In the genomic region with DNA sequence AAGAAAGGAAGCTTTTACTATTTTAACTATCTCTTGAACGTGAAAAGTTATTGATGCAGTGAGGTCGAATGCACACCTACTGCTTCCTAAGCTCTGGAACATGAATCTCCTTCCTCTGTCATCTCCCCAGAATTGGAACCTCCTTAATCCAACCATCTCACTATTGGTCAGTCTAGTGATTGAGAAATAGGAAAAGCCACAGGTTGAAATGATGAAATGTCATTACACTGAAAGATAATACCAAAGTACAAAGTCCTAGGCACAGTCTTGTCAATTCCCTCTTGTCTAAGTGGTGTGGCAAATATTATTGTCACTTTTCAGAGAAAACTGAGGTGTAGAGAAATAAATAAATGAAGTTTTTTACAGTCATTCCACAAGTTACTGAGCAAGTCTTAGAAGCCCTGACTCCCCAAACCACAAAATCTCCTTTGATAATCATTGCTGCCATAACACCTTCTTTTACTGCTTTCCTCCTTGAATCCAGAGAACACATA, we compare ENCODE assay signal across 14 cellular contexts. TPM values are rescaled to one million over a fixed set of nuclear protein-coding genes. Genes with fewer than 3 reads are reported as not detected.
DNase-seq lines count a peak whose midpoint lies in the region; ATAC-seq, FAIRE-seq and TF ChIP-seq lines count a peak whose summit lies in the region.
"Had no signal": no experiment of that assay in that cellular context is flagged by ENCODE, and none has a peak within 500 bp of the region (broad histone marks: within the 10 kb centered on the region; RNA-seq: fewer than 3 reads in every experiment).

No MANE protein-coding gene starts in this region.

- TF ChIP-seq POLR2A in upper lobe of left lung (IDR thresholded peaks at IDR 0.05): no peak

- H3K27ac ChIP-seq in left ventricle myocardium inferior (replicated peaks): peak overlapping the region; percentile 79
- H3K27ac ChIP-seq in upper lobe of left lung: peak overlapping the region in 3 of 4 donors; percentile 75 to 79 (median 78)
- H3K27ac ChIP-seq in CD8-positive, alpha-beta T cell (ENCODE audit: low read depth, low read length): no peak overlapping the region

- DNase-seq in left ventricle myocardium inferior: no peak
- DNase-seq in cardiac septum (ENCODE audit: low spot score): no peak
- peak; percentile 26 for DNase-seq in bronchial epithelial cell (ENCODE audit: low read depth)
- DNase-seq in upper lobe of left lung: no peak
- no peak for DNase-seq in CD8-positive, alpha-beta T cell
- no peak for DNase-seq in NCI-H1930 (lab: John Stamatoyannopoulos, UW)
- DNase-seq: adrenal gland; GOT3; naive thymus-derived CD4-positive, alpha-beta T cell; NCI-H1417; NCI-H526; Right ventricle myocardium superior had no signal

- peaks cover 30% of the 10 kb centered on the region for H3K36me3 ChIP-seq in left ventricle myocardium inferior
- no peaks in the 10 kb centered on the region for H3K36me3 ChIP-seq in bronchial epithelial cell (ENCODE audit: control insufficient read depth, insufficient read depth, low read length)
- peaks cover 7 to 21% (median 16%) of the 10 kb centered on the region in 4 donors for H3K36me3 ChIP-seq in upper lobe of left lung
- no peaks in the 10 kb centered on the region for H3K36me3 ChIP-seq in CD8-positive, alpha-beta T cell (ENCODE audit: insufficient read depth, low read length)

- POLR2A ChIA-PET in CD8-positive, alpha-beta T cell (lab: Charles Lee): no interaction called here

- CTCF ChIA-PET in CD8-positive, alpha-beta T cell (lab: Charles Lee): no interaction called here

- H3K36me3 Mint-ChIP-seq in nephron (ENCODE audit: low read depth): peaks cover 18% of the 10 kb centered on the region
- peaks cover 14% of the 10 kb centered on the region for H3K36me3 Mint-ChIP-seq in CD8-positive, alpha-beta T cell

- no peaks in the 10 kb centered on the region for H3K9me3 Mint-ChIP-seq in nephron
- H3K9me3 Mint-ChIP-seq in CD8-positive, alpha-beta T cell: no peaks in the 10 kb centered on the region

- H3K4me3 ChIP-seq in left ventricle myocardium inferior: no peak overlapping the region
- no peak overlapping the region for H3K4me3 ChIP-seq in bronchial epithelial cell (ENCODE audit: low read depth, low read length)
- no peak overlapping the region for H3K4me3 ChIP-seq in upper lobe of left lung
- H3K4me3 ChIP-seq in CD8-positive, alpha-beta T cell (ENCODE audit: low read depth, low read length): no peak overlapping the region
- H3K4me3 ChIP-seq: adrenal gland had no signal

- FAIRE-seq in bronchial epithelial cell (lab: Jason Lieb, UNC): no peak

- no peaks in the 10 kb centered on the region for H3K27me3 ChIP-seq in left ventricle myocardium inferior (ENCODE audit: low read depth)
- H3K27me3 ChIP-seq in bronchial epithelial cell (ENCODE audit: control insufficient read depth, insufficient read depth, low read length): no peaks in the 10 kb centered on the region
- no peaks in the 10 kb centered on the region for H3K27me3 ChIP-seq in upper lobe of left lung
- no peaks in the 10 kb centered on the region for H3K27me3 ChIP-seq in CD8-positive, alpha-beta T cell (ENCODE audit: insufficient read depth, low read length)
- H3K27me3 ChIP-seq: adrenal gland had no signal

- 73 to 75% methylated on average over 2 of the region's 2 CpGs for WGBS in upper lobe of left lung, 2 donors

- intact Hi-C loops in left ventricle myocardium inferior (cut with micrococcal nuclease) (no loop called here), cardiac septum (cut with DNase I) (no loop called here)
- intact Hi-C loops in CD8-positive, alpha-beta T cell (cut with DNase I, micrococcal nuclease): no loop called here

- ATAC-seq in upper lobe of left lung (ENCODE audit: low FRiP score in 2 of 2) (no peak), HG02840 (IDR thresholded peaks at IDR 0.05; ENCODE audit: low FRiP score, unreplicated experiment) (no peak)
- ATAC-seq in CD8-positive, alpha-beta T cell: no peak
- ATAC-seq: naive thymus-derived CD4-positive, alpha-beta T cell had no signal

- H3K4me1 Mint-ChIP-seq in nephron: peaks cover 20% of the 10 kb centered on the region
- peaks cover 10% of the 10 kb centered on the region for H3K4me1 Mint-ChIP-seq in CD8-positive, alpha-beta T cell (ENCODE audit: low read depth)

- peaks cover 70% of the 10 kb centered on the region for H3K4me1 ChIP-seq in left ventricle myocardium inferior
- H3K4me1 ChIP-seq in upper lobe of left lung: peaks cover 19 to 86% (median 54%) of the 10 kb centered on the region in 4 donors
- no peaks in the 10 kb centered on the region for H3K4me1 ChIP-seq in CD8-positive, alpha-beta T cell (ENCODE audit: insufficient read depth, low read length)

- TF ChIP-seq CTCF in left ventricle myocardium inferior (IDR thresholded peaks at IDR 0.05; ENCODE audit: borderline replicate concordance) (no peak), bronchial epithelial cell (IDR thresholded peaks at IDR 0.05; ENCODE audit: insufficient read depth, low read length, severe bottlenecking) (no peak), nephron (IDR thresholded peaks at IDR 0.05; ENCODE audit: unreplicated experiment in 3 of 3) (no peak), upper lobe of left lung (IDR thresholded peaks at IDR 0.05) (no peak)
- no peak for TF ChIP-seq CTCF in CD8-positive, alpha-beta T cell (IDR thresholded peaks at IDR 0.05)

- H3K9me3 ChIP-seq in left ventricle myocardium inferior (replicated peaks) (no peaks in the 10 kb centered on the region), upper lobe of left lung (peaks cover 0 to 7% (median 3%) of the 10 kb centered on the region in 4 donors)
- H3K9me3 ChIP-seq in CD8-positive, alpha-beta T cell (ENCODE audit: low read length): no peaks in the 10 kb centered on the region
- H3K9me3 ChIP-seq: adrenal gland had no signal

- H3K27me3 Mint-ChIP-seq in nephron (ENCODE audit: low read depth): no peaks in the 10 kb centered on the region
- H3K27me3 Mint-ChIP-seq in CD8-positive, alpha-beta T cell (ENCODE audit: low read depth): no peaks in the 10 kb centered on the region
- H3K27me3 Mint-ChIP-seq: naive thymus-derived CD4-positive, alpha-beta T cell had no signal

- H3K27ac Mint-ChIP-seq in nephron: peak overlapping the region in 2 of 3 experiments; percentile 21 to 35
- no peak overlapping the region for H3K27ac Mint-ChIP-seq in CD8-positive, alpha-beta T cell
- H3K27ac Mint-ChIP-seq: naive thymus-derived CD4-positive, alpha-beta T cell had no signal

- H3K4me3 Mint-ChIP-seq in nephron: no peak overlapping the region
- H3K4me3 Mint-ChIP-seq in CD8-positive, alpha-beta T cell: no peak overlapping the region
- H3K4me3 Mint-ChIP-seq: naive thymus-derived CD4-positive, alpha-beta T cell had no signal

- TF ChIP-seq EP300 in upper lobe of left lung (IDR thresholded peaks at IDR 0.05): no peak

RNA-seq across cellular contexts. Expression of a gene that starts 19.5 kb away (rescaled TPM):
- not detected for total RNA-seq in left ventricle myocardium inferior
- not detected for total RNA-seq in cardiac septum
- total RNA-seq in bronchial epithelial cell: not detected in 2 replicates
- not detected for total RNA-seq in upper lobe of left lung
- not detected for total RNA-seq in CD8-positive, alpha-beta T cell
- total RNA-seq: adrenal gland; naive thymus-derived CD4-positive, alpha-beta T cell; Right ventricle myocardium superior had no signal
